In the genomic region with DNA sequence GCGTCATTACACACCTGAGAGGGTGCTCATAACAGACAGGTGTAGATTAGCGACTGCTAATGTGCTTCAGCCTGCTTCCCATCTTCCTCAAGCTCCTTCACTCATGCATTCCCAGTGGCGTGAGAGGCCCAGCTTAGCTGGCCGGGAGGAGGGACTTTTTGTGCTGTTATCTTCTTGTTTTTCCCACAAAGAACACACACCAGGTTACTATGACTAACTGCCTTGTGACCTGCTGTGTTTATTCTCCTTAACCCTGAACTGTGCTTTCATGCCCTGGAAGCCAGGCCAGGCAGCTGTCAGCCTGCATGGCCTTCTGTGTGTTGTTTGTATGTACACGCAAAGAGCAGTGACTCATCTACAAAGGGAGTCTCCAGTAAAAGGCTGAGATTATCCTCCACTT, we compare ENCODE assay signal across 9 cellular contexts.
DNase-seq lines count a peak whose midpoint lies in the region; ATAC-seq, FAIRE-seq and TF ChIP-seq lines count a peak whose summit lies in the region.
"Had no signal": no experiment of that assay in that cellular context is flagged by ENCODE, and none has a peak within 500 bp of the region (broad histone marks: within the 10 kb centered on the region; RNA-seq: fewer than 3 reads in every experiment).

No MANE protein-coding gene starts in this region.

- H3K36me3 ChIP-seq in bronchial epithelial cell (ENCODE audit: control insufficient read depth, insufficient read depth, low read length) (no peaks in the 10 kb centered on the region), left lung (no peaks in the 10 kb centered on the region)

- TF ChIP-seq CTCF in bronchial epithelial cell (IDR thresholded peaks at IDR 0.05; ENCODE audit: insufficient read depth, low read length, severe bottlenecking) (no peak), left lung (IDR thresholded peaks at IDR 0.05) (no peak), GM13976 (IDR thresholded peaks at IDR 0.05; ENCODE audit: borderline replicate concordance, control extremely low read depth, extremely low read depth, insufficient read depth, missing control alignments) (no peak)

- H3K9me3 ChIP-seq in left lung, result no peaks in the 10 kb centered on the region

- H3K27ac ChIP-seq in left lung, result no peak overlapping the region

- intact Hi-C loops in left lung (cut with DNase I), result no loop called here

- ATAC-seq in left lung (peak; percentile 73), GM18867 (IDR thresholded peaks at IDR 0.05; ENCODE audit: unreplicated experiment) (no peak)

- FAIRE-seq in bronchial epithelial cell (lab: Jason Lieb, UNC), result no peak

- no peaks in the 10 kb centered on the region for H3K27me3 ChIP-seq in bronchial epithelial cell (ENCODE audit: control insufficient read depth, insufficient read depth, low read length)
- H3K27me3 ChIP-seq in left lung, result no peaks in the 10 kb centered on the region

- in situ Hi-C loops in GM13976 (cut with MboI; ENCODE audit: low sequenced_read_pairs, unreplicated experiment), result no loop called here

- H3K4me3 ChIP-seq in bronchial epithelial cell (ENCODE audit: low read depth, low read length) (no peak overlapping the region), left lung (no peak overlapping the region)

- H3K4me1 ChIP-seq in left lung, result no peaks in the 10 kb centered on the region

- DNase-seq in SIG-M5 treated with dmso at 0.1 percent for 504 hours (lab: John Stamatoyannopoulos, UW; ENCODE audit: unreplicated experiment), result peak; percentile 6
- DNase-seq in SIG-M5 (lab: John Stamatoyannopoulos, UW), result no peak
- peak; percentile 84 for DNase-seq in bronchial epithelial cell (ENCODE audit: low read depth)
- DNase-seq in left lung, result no peak
- DNase-seq in CD1c-positive myeloid dendritic cell (ENCODE audit: extremely low spot score), result no peak
- no peak for DNase-seq in GM03348 (ENCODE audit: low spot score)
- no peak for DNase-seq in GM13976 (ENCODE audit: low spot score)
- DNase-seq: MV-4-11 had no signal

Comparison
In these comparisons a context has a peak if more than half of its experiments do, and no peak if none do; other contexts are left out.
1. DNase-seq: peak in SIG-M5 treated with dmso at 0.1 percent for 504 hours (single experiment) and bronchial epithelial cell (single experiment); none in SIG-M5 (single experiment), left lung (0 of 2), CD1c-positive myeloid dendritic cell (single experiment), GM03348 (single experiment) and GM13976 (single experiment).